ENCODE assay signal across 8 cellular contexts in genomic region chr12:65823481-65824313, GRCh38. TPM values are rescaled to one million over a fixed set of nuclear protein-coding genes. Genes with fewer than 3 reads are reported as not detected.
DNase-seq lines count a peak whose midpoint lies in the region; ATAC-seq and TF ChIP-seq lines count a peak whose summit lies in the region.

No MANE protein-coding gene starts in this region.

- H3K9me3 ChIP-seq in A673 (ENCODE audit: low read depth, low read length, poor library complexity, severe bottlenecking) = no peaks in the 10 kb centered on the region
- H3K9me3 ChIP-seq in SJCRH30 (replicated peaks) = no peaks in the 10 kb centered on the region
- H3K9me3 ChIP-seq in vagina = no peaks in the 10 kb centered on the region

- POLR2A ChIA-PET in A673 (lab: Charles Lee; ENCODE audit: low non-redundant PET) = interaction anchor here (0.6 to 0.7 kb wide), 2 partner anchors 77 to 285 kb away, joined by 3 read pairs; no protein-coding TSS in a partner anchor

- H3K4me1 Mint-ChIP-seq in endothelial cell (ENCODE audit: unreplicated experiment) (peaks cover 30% of the 10 kb centered on the region), mesothelial cell of epicardium (peaks cover 36% of the 10 kb centered on the region)

- H3K36me3 Mint-ChIP-seq in endothelial cell (ENCODE audit: low read depth, unreplicated experiment) = peaks cover 4% of the 10 kb centered on the region
- peaks cover 4% of the 10 kb centered on the region for H3K36me3 Mint-ChIP-seq in mesothelial cell of epicardium

- H3K36me3 ChIP-seq in A673 (ENCODE audit: insufficient read depth, low read length, poor library complexity, severe bottlenecking) = no peaks in the 10 kb centered on the region
- peaks cover 8% of the 10 kb centered on the region for H3K36me3 ChIP-seq in SJCRH30
- H3K36me3 ChIP-seq in vagina = no peaks in the 10 kb centered on the region

- H3K9me3 Mint-ChIP-seq in endothelial cell (ENCODE audit: unreplicated experiment) = no peaks in the 10 kb centered on the region
- peaks cover 3% of the 10 kb centered on the region for H3K9me3 Mint-ChIP-seq in mesothelial cell of epicardium

- H3K4me3 Mint-ChIP-seq in endothelial cell (ENCODE audit: unreplicated experiment) (peak overlapping the region; percentile 99), mesothelial cell of epicardium (peak overlapping the region; percentile 92)

- H3K4me1 ChIP-seq in A673 (ENCODE audit: insufficient read depth, low read length, poor library complexity, severe bottlenecking) (peaks cover 17% of the 10 kb centered on the region), SJCRH30 (peaks cover 16% of the 10 kb centered on the region), vagina (peaks cover 36% of the 10 kb centered on the region)

- CTCF ChIA-PET in A673 (lab: Charles Lee) = interaction anchor here (1.0 kb wide), 1 partner anchor 267 kb away, joined by 3 read pairs; no protein-coding TSS in a partner anchor

- H3K27me3 Mint-ChIP-seq in endothelial cell (ENCODE audit: unreplicated experiment) = peaks cover 12% of the 10 kb centered on the region
- no peaks in the 10 kb centered on the region for H3K27me3 Mint-ChIP-seq in mesothelial cell of epicardium (ENCODE audit: low read depth)

- H3K4me3 ChIP-seq in A673 (ENCODE audit: low read depth, low read length, poor library complexity, severe bottlenecking) (peak overlapping the region; percentile 85), GM12864 (ENCODE audit: low read depth, low read length) (peak overlapping the region; percentile 47), SJCRH30 (peak overlapping the region; percentile 78), vagina (peak overlapping the region; percentile 53 to 62)

- TF ChIP-seq CTCF in A673 (conservative IDR thresholded peaks at IDR 0.05; ENCODE audit: low read depth, low read length) = no peak
- TF ChIP-seq CTCF in GM12864 (IDR thresholded peaks at IDR 0.05; ENCODE audit: low read depth, low read length, missing control alignments) = no peak
- no peak for TF ChIP-seq CTCF in endothelial cell (IDR thresholded peaks at IDR 0.05; ENCODE audit: unreplicated experiment)
- TF ChIP-seq CTCF in mesothelial cell of epicardium (IDR thresholded peaks at IDR 0.05; ENCODE audit: unreplicated experiment) = no peak
- no peak for TF ChIP-seq CTCF in vagina (IDR thresholded peaks at IDR 0.05)

- H3K27me3 ChIP-seq in A673 (replicated peaks; ENCODE audit: insufficient read depth, low read depth, low read length, poor library complexity) (no peaks in the 10 kb centered on the region), SJCRH30 (no peaks in the 10 kb centered on the region), vagina (peaks cover 11% of the 10 kb centered on the region)

- intact Hi-C loops in A673 (cut with micrococcal nuclease; ENCODE audit: unreplicated experiment) (loop anchor here (2.0 to 5.0 kb wide), 6 partner anchors 107 to 516 kb away; no protein-coding TSS in a partner anchor), vagina (cut with DNase I) (no loop called here)

- DNase-seq in A673 (ENCODE audit: low spot score) = peak; percentile 92
- DNase-seq in GM12864 (ENCODE audit: low read depth) = no peak
- peak; percentile 80 to 83 for DNase-seq in SJCRH30
- peak; percentile 56 for DNase-seq in endothelial cell (ENCODE audit: low spot score)
- DNase-seq in mesothelial cell of epicardium (ENCODE audit: low spot score in 2 of 2, unreplicated experiment in 2 of 2) = peak; percentile 60 to 79
- DNase-seq in vagina (ENCODE audit: extremely low spot score in 2 of 2) = no peak

- H3K27ac Mint-ChIP-seq in endothelial cell (ENCODE audit: unreplicated experiment) = peak overlapping the region; percentile 89
- H3K27ac Mint-ChIP-seq in mesothelial cell of epicardium = peak overlapping the region; percentile 98

- ATAC-seq in GM21528 (IDR thresholded peaks at IDR 0.05; ENCODE audit: low FRiP score, unreplicated experiment) (no peak), HG03439 (IDR thresholded peaks at IDR 0.05; ENCODE audit: unreplicated experiment) (no peak)

- H3K27ac ChIP-seq in A673 (ENCODE audit: low read depth, low read length, poor library complexity, severe bottlenecking) (peak overlapping the region; percentile 95), SJCRH30 (peak overlapping the region; percentile 97), vagina (no peak overlapping the region)

- BruUV-seq in A673 (replicated peaks; lab: Mats Ljungman, UMichigan) = no TSS peak

- no peak for TF ChIP-seq POLR2A in vagina (IDR thresholded peaks at IDR 0.05)

RNA-seq across cellular contexts. Expression of gene HMGA2, which starts 0.6 kb away (rescaled TPM):
- 96.8 and 103 TPM in 2 replicates for total RNA-seq in A673 (2021)
- total RNA-seq in SJCRH30 (2014; rRNA removed; shearing (Covaris generic)) = 86.6 and 87.9 TPM in 2 replicates
- total RNA-seq in endothelial cell (ENCODE audit: unreplicated experiment) = 89.6 TPM
- total RNA-seq in mesothelial cell of epicardium = 205 to 231 TPM (median 220 TPM) in 3 replicates
- total RNA-seq in vagina = 0.25 TPM

Comparison
In these comparisons a context has a peak if more than half of its experiments do, and no peak if none do; other contexts are left out.
1. DNase-seq: peak in A673 (single experiment), SJCRH30 (2 of 2), endothelial cell (single experiment) and mesothelial cell of epicardium (2 of 2); none in GM12864 (single experiment) and vagina (0 of 2).
2. RNA of gene HMGA2, which starts 0.6 kb away (total RNA-seq): 205 to 231 TPM in mesothelial cell of epicardium, 96.8 to 103 TPM in A673, 89.6 TPM in endothelial cell (single experiment) and 86.6 to 87.9 TPM in SJCRH30; 0.25 TPM in vagina (single experiment); every median in the first group is over 10 times any median in the second.
3. Peak in every context shown above with its lines, with median percentiles within 50 percentile points of each other: H3K4me3 ChIP-seq.